In the genomic region with DNA sequence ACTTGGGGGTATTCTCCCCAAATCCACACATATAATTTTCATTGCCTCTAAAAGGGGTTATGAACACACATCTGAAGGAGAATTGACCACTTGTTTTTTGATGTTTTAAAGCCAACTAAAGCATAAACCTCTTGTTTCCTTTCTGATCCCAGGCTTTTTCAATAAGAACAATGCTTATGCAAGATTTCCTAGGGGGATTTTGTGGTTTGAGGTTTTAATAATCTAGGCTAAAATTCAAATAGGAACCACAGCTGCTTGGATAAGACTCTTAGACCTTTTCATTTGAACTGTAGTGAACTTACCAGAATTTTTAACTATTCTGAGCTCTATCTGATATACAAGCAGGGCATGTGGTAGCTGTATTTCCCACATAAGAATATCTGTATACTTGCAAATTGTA, we compare ENCODE assay signal across 13 cellular contexts.
DNase-seq lines count a peak whose midpoint lies in the region; ATAC-seq and TF ChIP-seq lines count a peak whose summit lies in the region.
"Had no signal": no experiment of that assay in that cellular context is flagged by ENCODE, and none has a peak within 500 bp of the region (broad histone marks: within the 10 kb centered on the region; RNA-seq: fewer than 3 reads in every experiment).

No MANE protein-coding gene starts in this region.

- intact Hi-C loops in heart left ventricle (cut with DNase I), result loop anchor here in 3 of 10 donors (2.0 to 10.0 kb wide), 5 partner anchors 51 to 317 kb away; no protein-coding TSS in a partner anchor
- intact Hi-C loops in spleen (cut with DNase I; ENCODE audit: low total_unique reads), result no loop called here
- intact Hi-C loops in posterior vena cava (cut with DNase I), result no loop called here
- intact Hi-C loops in activated CD4-positive, alpha-beta T cell treated with anti-CD3 and anti-CD28 coated beads, Interleukin-2, amount 10 ng/mL, durations not matched to agents 24 days and 14 days (cut with micrococcal nuclease), result no loop called here

- peak overlapping the region; percentile 75; the same call in 1 of the 2 replicates for H3K27ac ChIP-seq in DOHH2 (ENCODE audit: low read depth, low read length)
- H3K27ac ChIP-seq in heart left ventricle, result peak overlapping the region; percentile 51 to 85 (median 80)
- peak overlapping the region in 6 of 8 donors; percentile 11 to 89 (median 80) for H3K27ac ChIP-seq in spleen

- H3K27me3 ChIP-seq in DOHH2 (ENCODE audit: control insufficient read depth, low read length) (no peaks in the 10 kb centered on the region), heart left ventricle (no peaks in the 10 kb centered on the region), spleen (replicated peaks in 1 of 7) (no peaks in the 10 kb centered on the region)

- DNase-seq in astrocyte of the cerebellum (ENCODE audit: low read depth) (peak; percentile 94), heart left ventricle (no peak), spleen (no peak), hippocampal formation (lab: John Stamatoyannopoulos, UW) (no peak), posterior vena cava (ENCODE audit: low spot score) (no peak), cerebellar nuclear complex (lab: John Stamatoyannopoulos, UW) (no peak)
- DNase-seq in activated CD4-positive, alpha-beta T cell treated with anti-CD3 and anti-CD28 coated beads, Interleukin-2, amount 10 ng/mL, durations not matched to agents 24 days and 14 days, result no peak
- DNase-seq: activated CD8-positive, alpha-beta memory T cell treated with anti-CD3 and anti-CD28 coated beads for 24 hours; H9; NCI-H748 treated with DMSO at 0.1 percent for 48 hours had no signal

- H3K9me3 Mint-ChIP-seq in activated CD4-positive, alpha-beta T cell treated with anti-CD3 and anti-CD28 coated beads, Interleukin-2, amount 10 ng/mL, durations not matched to agents 24 days and 14 days, result no peaks in the 10 kb centered on the region
- H3K9me3 Mint-ChIP-seq: H9 had no signal

- no peaks in the 10 kb centered on the region for H3K36me3 Mint-ChIP-seq in activated CD4-positive, alpha-beta T cell treated with anti-CD3 and anti-CD28 coated beads, Interleukin-2, amount 10 ng/mL, durations not matched to agents 24 days and 14 days (ENCODE audit: low read depth)
- H3K36me3 Mint-ChIP-seq: CD14-positive monocyte had no signal

- H3K4me3 ChIP-seq in DOHH2 (ENCODE audit: low read length), result no peak overlapping the region
- H3K4me3 ChIP-seq in astrocyte of the cerebellum (ENCODE audit: low read depth, low read length), result no peak overlapping the region
- H3K4me3 ChIP-seq in heart left ventricle, result no peak overlapping the region
- no peak overlapping the region for H3K4me3 ChIP-seq in spleen
- H3K4me3 ChIP-seq: lung had no signal

- peaks cover 9% of the 10 kb centered on the region for H3F3A ChIP-seq in DOHH2 (ENCODE audit: control insufficient read depth, insufficient read depth)

- TF ChIP-seq CTCF in DOHH2 (IDR thresholded peaks at IDR 0.05; ENCODE audit: low read depth, low read length, poor library complexity, severe bottlenecking), result no peak
- TF ChIP-seq CTCF in astrocyte of the cerebellum (IDR thresholded peaks at IDR 0.05; ENCODE audit: low read depth, low read length, missing control alignments), result no peak
- no peak for TF ChIP-seq CTCF in heart left ventricle (IDR thresholded peaks at IDR 0.05)
- TF ChIP-seq CTCF in spleen (IDR thresholded peaks at IDR 0.05 in 8 of 11, conservative IDR thresholded peaks at IDR 0.05 in 3 of 11), result no peak

- no peaks in the 10 kb centered on the region for H3K36me3 ChIP-seq in DOHH2 (ENCODE audit: control insufficient read depth, low read length)
- H3K36me3 ChIP-seq in heart left ventricle, result no peaks in the 10 kb centered on the region
- H3K36me3 ChIP-seq in spleen, result no peaks in the 10 kb centered on the region

- H3K27ac Mint-ChIP-seq in activated CD4-positive, alpha-beta T cell treated with anti-CD3 and anti-CD28 coated beads, Interleukin-2, amount 10 ng/mL, durations not matched to agents 24 days and 14 days, result no peak overlapping the region

- H3K27me3 Mint-ChIP-seq in activated CD4-positive, alpha-beta T cell treated with anti-CD3 and anti-CD28 coated beads, Interleukin-2, amount 10 ng/mL, durations not matched to agents 24 days and 14 days, result no peaks in the 10 kb centered on the region

- no peak overlapping the region for H3K4me2 ChIP-seq in DOHH2 (ENCODE audit: low read length)

- H3K4me1 ChIP-seq in DOHH2 (ENCODE audit: control insufficient read depth, low read length), result peaks cover 21% of the 10 kb centered on the region
- H3K4me1 ChIP-seq in heart left ventricle, result peaks cover 0 to 34% (median 23%) of the 10 kb centered on the region in 12 donors
- H3K4me1 ChIP-seq in spleen, result peaks cover 0 to 17% (median 14%) of the 10 kb centered on the region in 6 donors

- TF ChIP-seq POLR2A in heart left ventricle (IDR thresholded peaks at IDR 0.05) (no peak), spleen (IDR thresholded peaks at IDR 0.05) (no peak)

- no peaks in the 10 kb centered on the region for H3K9me2 ChIP-seq in DOHH2 (replicated peaks; ENCODE audit: control insufficient read depth, low read length)

- in situ Hi-C loops in astrocyte of the cerebellum (cut with HindIII; ENCODE audit: low sequenced_read_pairs), result no loop called here

- H3K9me3 ChIP-seq in DOHH2 (ENCODE audit: control insufficient read depth, insufficient read depth, low read length) (no peaks in the 10 kb centered on the region), heart left ventricle (peaks cover 0 to 11% (median 0%) of the 10 kb centered on the region in 12 donors), spleen (no peaks in the 10 kb centered on the region)

- H3K79me2 ChIP-seq in DOHH2 (ENCODE audit: control insufficient read depth, low read length), result no peaks in the 10 kb centered on the region

- no peak overlapping the region for H3K4me3 Mint-ChIP-seq in activated CD4-positive, alpha-beta T cell treated with anti-CD3 and anti-CD28 coated beads, Interleukin-2, amount 10 ng/mL, durations not matched to agents 24 days and 14 days
- H3K4me3 Mint-ChIP-seq: H9 had no signal

- H3K4me1 Mint-ChIP-seq in activated CD4-positive, alpha-beta T cell treated with anti-CD3 and anti-CD28 coated beads, Interleukin-2, amount 10 ng/mL, durations not matched to agents 24 days and 14 days, result no peaks in the 10 kb centered on the region

- ATAC-seq in heart left ventricle, result peak; percentile 16 to 62 (median 36)

- no peaks in the 10 kb centered on the region for H4K20me1 ChIP-seq in DOHH2 (ENCODE audit: control insufficient read depth, insufficient read depth, low read depth, low read length)
